ENCODE assay signal across 11 cellular contexts in the genomic region with DNA sequence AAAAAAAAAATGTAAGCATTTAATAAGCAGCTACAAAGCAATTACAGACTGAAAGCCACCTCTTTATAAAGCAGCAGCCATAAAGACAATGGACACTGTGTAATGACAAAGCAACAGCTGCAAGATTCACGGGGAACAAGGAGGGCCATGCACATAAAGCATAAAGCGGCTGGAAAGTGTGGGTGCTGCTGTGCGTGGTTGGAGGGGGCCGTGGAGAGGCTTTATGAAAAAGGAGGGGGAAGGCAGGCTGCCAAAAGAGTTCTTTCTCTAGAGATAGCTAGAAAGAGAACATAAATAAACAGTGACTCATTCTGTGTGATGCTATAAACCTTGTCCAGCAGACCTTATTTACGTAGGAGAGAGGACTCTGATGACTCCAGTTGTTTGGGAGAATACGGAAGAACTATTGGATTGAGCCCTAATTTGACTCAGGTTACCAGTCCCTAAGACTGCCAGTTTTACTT. TPM values are rescaled to one million over a fixed set of nuclear protein-coding genes. Genes with fewer than 3 reads are reported as not detected.
DNase-seq lines count a peak whose midpoint lies in the region; ATAC-seq and TF ChIP-seq lines count a peak whose summit lies in the region.
"Had no signal": no experiment of that assay in that cellular context is flagged by ENCODE, and none has a peak within 500 bp of the region (broad histone marks: within the 10 kb centered on the region; RNA-seq: fewer than 3 reads in every experiment).

No MANE protein-coding gene starts in this region.

- H3K27ac ChIP-seq in left lung = peak overlapping the region in 1 of 2 donors; percentile 39
- peak overlapping the region; percentile 37 to 65 for H3K27ac ChIP-seq in tibial artery
- H3K27ac ChIP-seq: neutrophil, VCaP had no signal

- H3K27me3 Mint-ChIP-seq in activated CD4-positive, alpha-beta T cell treated with anti-CD3 and anti-CD28 coated beads, Interleukin-2, amount 10 ng/mL, durations not matched to agents 24 days and 14 days = no peaks in the 10 kb centered on the region
- no peaks in the 10 kb centered on the region for H3K27me3 Mint-ChIP-seq in glutamatergic neuron (ENCODE audit: unreplicated experiment)

- no peak overlapping the region for H3K4me3 Mint-ChIP-seq in activated CD4-positive, alpha-beta T cell treated with anti-CD3 and anti-CD28 coated beads, Interleukin-2, amount 10 ng/mL, durations not matched to agents 24 days and 14 days
- H3K4me3 Mint-ChIP-seq in glutamatergic neuron (ENCODE audit: unreplicated experiment) = no peak overlapping the region

- intact Hi-C loops in left lung (cut with DNase I) (no loop called here), tibial artery (cut with DNase I; ENCODE audit: low total_unique reads) (no loop called here)
- intact Hi-C loops in activated CD4-positive, alpha-beta T cell treated with anti-CD3 and anti-CD28 coated beads, Interleukin-2, amount 10 ng/mL, durations not matched to agents 24 days and 14 days (cut with micrococcal nuclease) = no loop called here

- TF ChIP-seq CTCF in LNCaP clone FGC (IDR thresholded peaks at IDR 0.05; ENCODE audit: control insufficient read depth, extremely low read depth, insufficient read depth) (no peak), left lung (IDR thresholded peaks at IDR 0.05) (no peak), tibial artery (IDR thresholded peaks at IDR 0.05) (no peak), glutamatergic neuron (IDR thresholded peaks at IDR 0.05; ENCODE audit: partially characterized antibody, unreplicated experiment) (no peak)

- H3K27me3 ChIP-seq in left lung (no peaks in the 10 kb centered on the region), tibial artery (no peaks in the 10 kb centered on the region)
- H3K27me3 ChIP-seq: neutrophil had no signal

- H3K4me3 ChIP-seq in LNCaP clone FGC (ENCODE audit: low read depth, low read length) (no peak overlapping the region), left lung (no peak overlapping the region), tibial artery (no peak overlapping the region)
- H3K4me3 ChIP-seq: HAP-1 had no signal

- DNase-seq in LNCaP clone FGC (ENCODE audit: low read depth) (peak; percentile 54), brain pericyte (ENCODE audit: low read depth, low spot score) (peak; percentile 89), left lung (peak in 1 of 2 donors; percentile 39), tibial artery (peak; percentile 45 to 80), glutamatergic neuron (no peak), NAMALWA (ENCODE audit: low spot score) (no peak)
- DNase-seq in activated CD4-positive, alpha-beta T cell treated with anti-CD3 and anti-CD28 coated beads, Interleukin-2, amount 10 ng/mL, durations not matched to agents 24 days and 14 days = no peak

- no peaks in the 10 kb centered on the region for H3K4me1 Mint-ChIP-seq in activated CD4-positive, alpha-beta T cell treated with anti-CD3 and anti-CD28 coated beads, Interleukin-2, amount 10 ng/mL, durations not matched to agents 24 days and 14 days
- no peaks in the 10 kb centered on the region for H3K4me1 Mint-ChIP-seq in glutamatergic neuron (ENCODE audit: low read depth, unreplicated experiment)

- no peaks in the 10 kb centered on the region for H3K9me3 ChIP-seq in left lung
- H3K9me3 ChIP-seq in tibial artery = no peaks in the 10 kb centered on the region
- H3K9me3 ChIP-seq: HAP-1, neutrophil had no signal

- peaks cover 4 to 6% of the 10 kb centered on the region in 2 donors for H3K4me1 ChIP-seq in left lung
- peaks cover 0 to 40% (median 26%) of the 10 kb centered on the region in 4 donors for H3K4me1 ChIP-seq in tibial artery
- H3K4me1 ChIP-seq: HAP-1 had no signal

- ATAC-seq in left lung (peak; percentile 31), HG02852 (IDR thresholded peaks at IDR 0.05; ENCODE audit: unreplicated experiment) (no peak)

- H3K36me3 Mint-ChIP-seq in activated CD4-positive, alpha-beta T cell treated with anti-CD3 and anti-CD28 coated beads, Interleukin-2, amount 10 ng/mL, durations not matched to agents 24 days and 14 days (ENCODE audit: low read depth) = no peaks in the 10 kb centered on the region
- H3K36me3 Mint-ChIP-seq in glutamatergic neuron (ENCODE audit: unreplicated experiment) = no peaks in the 10 kb centered on the region

- H3K27ac Mint-ChIP-seq in activated CD4-positive, alpha-beta T cell treated with anti-CD3 and anti-CD28 coated beads, Interleukin-2, amount 10 ng/mL, durations not matched to agents 24 days and 14 days = no peak overlapping the region
- no peak overlapping the region for H3K27ac Mint-ChIP-seq in glutamatergic neuron (ENCODE audit: unreplicated experiment)

- no peaks in the 10 kb centered on the region for H3K36me3 ChIP-seq in left lung
- no peaks in the 10 kb centered on the region for H3K36me3 ChIP-seq in tibial artery
- H3K36me3 ChIP-seq: HAP-1, neutrophil had no signal

- no peaks in the 10 kb centered on the region for H3K9me3 Mint-ChIP-seq in activated CD4-positive, alpha-beta T cell treated with anti-CD3 and anti-CD28 coated beads, Interleukin-2, amount 10 ng/mL, durations not matched to agents 24 days and 14 days
- no peaks in the 10 kb centered on the region for H3K9me3 Mint-ChIP-seq in glutamatergic neuron (ENCODE audit: unreplicated experiment)

RNA-seq across cellular contexts. Expression of a gene that starts 49.3 kb away (rescaled TPM):
- total RNA-seq in left lung (100 to 1,000 TPM in 1 of 2 donors, 10 to 100 TPM in 1; 54.2 to 101 TPM), glutamatergic neuron (ENCODE audit: unreplicated experiment) (1.1 TPM)
- total RNA-seq in activated CD4-positive, alpha-beta T cell treated with anti-CD3 and anti-CD28 coated beads, Interleukin-2, amount 10 ng/mL, durations not matched to agents 24 days and 14 days = 0.95 and 1.7 TPM in 2 replicates

Comparison
In these comparisons a context has a peak if more than half of its experiments do, and no peak if none do; other contexts are left out.
1. DNase-seq: peak in LNCaP clone FGC (single experiment), brain pericyte (single experiment) and tibial artery (2 of 2); none in activated CD4-positive, alpha-beta T cell treated with anti-CD3 and anti-CD28 coated beads, Interleukin-2, amount 10 ng/mL, durations not matched to agents 24 days and 14 days (single experiment), glutamatergic neuron (single experiment) and NAMALWA (single experiment).
2. RNA of a gene that starts 49.3 kb away (total RNA-seq): 54.2 to 101 TPM in left lung; 0.95 to 1.7 TPM in activated CD4-positive, alpha-beta T cell treated with anti-CD3 and anti-CD28 coated beads, Interleukin-2, amount 10 ng/mL, durations not matched to agents 24 days and 14 days and 1.1 TPM in glutamatergic neuron (single experiment); every median in the first group is over 10 times any median in the second.